8 cellular contexts compared by ENCODE assay signal in the genomic region with DNA sequence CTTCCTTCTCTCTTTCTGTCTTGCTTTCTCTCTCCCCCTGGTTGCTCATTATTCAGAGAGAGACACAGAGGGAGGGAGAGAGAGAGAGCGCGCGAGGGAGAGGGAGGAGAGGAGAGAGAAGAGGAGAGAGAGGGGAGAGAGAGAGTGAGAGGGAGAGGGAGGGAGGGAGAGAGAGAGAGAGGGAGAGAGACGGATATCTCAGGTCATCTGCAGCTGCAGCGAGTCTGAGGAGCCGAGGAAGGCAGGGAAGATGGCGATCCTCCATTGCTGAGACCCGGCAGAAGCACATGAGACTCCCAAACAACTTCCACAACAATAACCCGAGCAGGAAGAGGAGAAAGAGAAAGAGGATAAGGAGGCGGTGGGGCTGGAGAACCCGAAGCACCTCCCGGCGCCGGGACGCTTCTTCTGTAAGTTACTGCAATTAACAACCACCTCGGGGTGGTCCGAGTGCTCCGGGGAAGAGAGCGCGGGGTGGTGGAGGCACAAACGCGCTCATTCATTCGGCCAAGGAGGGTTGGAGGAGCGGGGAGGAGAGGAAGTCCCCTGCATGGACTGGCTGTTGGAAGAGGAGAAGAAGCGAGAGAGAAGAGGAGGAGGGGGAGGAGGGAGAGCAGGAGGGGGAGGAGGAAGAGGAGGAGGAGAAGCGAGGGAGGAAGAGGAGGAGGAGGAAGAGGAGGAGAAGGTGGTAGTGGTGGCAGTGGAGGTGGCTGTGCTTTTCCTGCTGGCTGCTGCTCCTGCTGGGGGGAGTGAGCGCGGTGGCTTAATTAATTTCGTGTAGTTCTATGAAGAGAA. TPM values are rescaled to one million over a fixed set of nuclear protein-coding genes. Genes with fewer than 3 reads are reported as not detected.
DNase-seq lines count a peak whose midpoint lies in the region; ATAC-seq and FAIRE-seq lines count a peak whose summit lies in the region.

A gene with protein sequence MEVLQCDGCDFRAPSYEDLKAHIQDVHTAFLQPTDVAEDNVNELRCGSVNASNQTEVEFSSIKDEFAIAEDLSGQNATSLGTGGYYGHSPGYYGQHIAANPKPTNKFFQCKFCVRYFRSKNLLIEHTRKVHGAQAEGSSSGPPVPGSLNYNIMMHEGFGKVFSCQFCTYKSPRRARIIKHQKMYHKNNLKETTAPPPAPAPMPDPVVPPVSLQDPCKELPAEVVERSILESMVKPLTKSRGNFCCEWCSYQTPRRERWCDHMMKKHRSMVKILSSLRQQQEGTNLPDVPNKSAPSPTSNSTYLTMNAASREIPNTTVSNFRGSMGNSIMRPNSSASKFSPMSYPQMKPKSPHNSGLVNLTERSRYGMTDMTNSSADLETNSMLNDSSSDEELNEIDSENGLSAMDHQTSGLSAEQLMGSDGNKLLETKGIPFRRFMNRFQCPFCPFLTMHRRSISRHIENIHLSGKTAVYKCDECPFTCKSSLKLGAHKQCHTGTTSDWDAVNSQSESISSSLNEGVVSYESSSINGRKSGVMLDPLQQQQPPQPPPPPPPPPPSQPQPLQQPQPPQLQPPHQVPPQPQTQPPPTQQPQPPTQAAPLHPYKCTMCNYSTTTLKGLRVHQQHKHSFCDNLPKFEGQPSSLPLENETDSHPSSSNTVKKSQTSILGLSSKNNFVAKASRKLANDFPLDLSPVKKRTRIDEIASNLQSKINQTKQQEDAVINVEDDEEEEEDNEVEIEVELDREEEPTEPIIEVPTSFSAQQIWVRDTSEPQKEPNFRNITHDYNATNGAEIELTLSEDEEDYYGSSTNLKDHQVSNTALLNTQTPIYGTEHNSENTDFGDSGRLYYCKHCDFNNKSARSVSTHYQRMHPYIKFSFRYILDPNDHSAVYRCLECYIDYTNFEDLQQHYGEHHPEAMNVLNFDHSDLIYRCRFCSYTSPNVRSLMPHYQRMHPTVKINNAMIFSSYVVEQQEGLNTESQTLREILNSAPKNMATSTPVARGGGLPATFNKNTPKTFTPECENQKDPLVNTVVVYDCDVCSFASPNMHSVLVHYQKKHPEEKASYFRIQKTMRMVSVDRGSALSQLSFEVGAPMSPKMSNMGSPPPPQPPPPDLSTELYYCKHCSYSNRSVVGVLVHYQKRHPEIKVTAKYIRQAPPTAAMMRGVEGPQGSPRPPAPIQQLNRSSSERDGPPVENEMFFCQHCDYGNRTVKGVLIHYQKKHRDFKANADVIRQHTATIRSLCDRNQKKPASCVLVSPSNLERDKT (N-terminal part only) (plus strand): TSS at position 221 of the 795 bp plus-strand sequence. CDS start 60,218 bp downstream, outside the sequence.

- DNase-seq in GDM1 (lab: John Stamatoyannopoulos, UW), result peak; percentile 54
- peak; percentile 21 for DNase-seq in NCI-H1694 (lab: John Stamatoyannopoulos, UW)
- peak; percentile 2 for DNase-seq in activated naive CD8-positive, alpha-beta T cell treated with anti-CD3 and anti-CD28 coated beads, Interleukin-2, amount 50 U/mL, for 24 hours
- DNase-seq in Right ventricle myocardium inferior (ENCODE audit: missing footprints), result peak; percentile 70
- peak; percentile 55 for DNase-seq in occipital lobe (lab: John Stamatoyannopoulos, UW)
- no peak for DNase-seq in GM19239 (ENCODE audit: insufficient read length, low spot score)

- H3K27me3 Mint-ChIP-seq in activated naive CD8-positive, alpha-beta T cell treated with anti-CD3 and anti-CD28 coated beads, Interleukin-2, amount 50 U/mL, for 24 hours, result peaks cover 76% of the 10 kb centered on the region

- FAIRE-seq in GM19239 (lab: Jason Lieb, UNC), result no peak

- no peak within 1 kb of the TSS for H3K27ac Mint-ChIP-seq in activated naive CD8-positive, alpha-beta T cell treated with anti-CD3 and anti-CD28 coated beads, Interleukin-2, amount 50 U/mL, for 24 hours

- no peak for ATAC-seq in activated naive CD8-positive, alpha-beta T cell treated with anti-CD3 and anti-CD28 coated beads, Interleukin-2, amount 50 U/mL, for 24 hours
- peak; percentile 51 for ATAC-seq in Right ventricle myocardium inferior
- no peak for ATAC-seq in GM21447 (IDR thresholded peaks at IDR 0.05; ENCODE audit: unreplicated experiment)
- no peak for ATAC-seq in activated CD4-positive, CD25-positive, alpha-beta regulatory T cell treated with anti-CD3 and anti-CD28 coated beads, Interleukin-2, amount 50 U/mL, for 24 hours

- H3K4me1 Mint-ChIP-seq in activated naive CD8-positive, alpha-beta T cell treated with anti-CD3 and anti-CD28 coated beads, Interleukin-2, amount 50 U/mL, for 24 hours, result peaks cover 27% of the 10 kb centered on the region

- peak within 1 kb of the TSS; percentile 75 for H3K4me3 Mint-ChIP-seq in activated naive CD8-positive, alpha-beta T cell treated with anti-CD3 and anti-CD28 coated beads, Interleukin-2, amount 50 U/mL, for 24 hours

- intact Hi-C loops in Right ventricle myocardium inferior (cut with DNase I), result loop anchor here (5.0 to 10.0 kb wide), 8 partner anchors 99 to 961 kb away; no protein-coding TSS in a partner anchor

- no peaks in the 10 kb centered on the region for H3K9me3 Mint-ChIP-seq in activated naive CD8-positive, alpha-beta T cell treated with anti-CD3 and anti-CD28 coated beads, Interleukin-2, amount 50 U/mL, for 24 hours

- no peaks in the 10 kb centered on the region for H3K36me3 Mint-ChIP-seq in activated naive CD8-positive, alpha-beta T cell treated with anti-CD3 and anti-CD28 coated beads, Interleukin-2, amount 50 U/mL, for 24 hours (ENCODE audit: low read depth)

RNA-seq across cellular contexts. Expression of the gene that starts here (rescaled TPM):
- total RNA-seq in Right ventricle myocardium inferior (21.1 TPM), occipital lobe (163 TPM)
